In genomic region chr15:88620995-88621772, GRCh38 we compare ENCODE assay signal across 1 cellular context.
TF ChIP-seq lines count a peak whose summit lies in the region.

A gene with protein sequence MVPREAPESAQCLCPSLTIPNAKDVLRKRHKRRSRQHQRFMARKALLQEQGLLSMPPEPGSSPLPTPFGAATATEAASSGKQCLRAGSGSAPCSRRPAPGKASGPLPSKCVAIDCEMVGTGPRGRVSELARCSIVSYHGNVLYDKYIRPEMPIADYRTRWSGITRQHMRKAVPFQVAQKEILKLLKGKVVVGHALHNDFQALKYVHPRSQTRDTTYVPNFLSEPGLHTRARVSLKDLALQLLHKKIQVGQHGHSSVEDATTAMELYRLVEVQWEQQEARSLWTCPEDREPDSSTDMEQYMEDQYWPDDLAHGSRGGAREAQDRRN (plus strand): TSS chr15:88621340. CDS start chr15:88626210, 4,870 bp downstream.

TF ChIP-seq in HepG2, 621 proteins besides CTCF, POLR2A, EP300 and RAD21 (continued from another document and continues in another):
- TF ChIP-seq, protein P1, sequence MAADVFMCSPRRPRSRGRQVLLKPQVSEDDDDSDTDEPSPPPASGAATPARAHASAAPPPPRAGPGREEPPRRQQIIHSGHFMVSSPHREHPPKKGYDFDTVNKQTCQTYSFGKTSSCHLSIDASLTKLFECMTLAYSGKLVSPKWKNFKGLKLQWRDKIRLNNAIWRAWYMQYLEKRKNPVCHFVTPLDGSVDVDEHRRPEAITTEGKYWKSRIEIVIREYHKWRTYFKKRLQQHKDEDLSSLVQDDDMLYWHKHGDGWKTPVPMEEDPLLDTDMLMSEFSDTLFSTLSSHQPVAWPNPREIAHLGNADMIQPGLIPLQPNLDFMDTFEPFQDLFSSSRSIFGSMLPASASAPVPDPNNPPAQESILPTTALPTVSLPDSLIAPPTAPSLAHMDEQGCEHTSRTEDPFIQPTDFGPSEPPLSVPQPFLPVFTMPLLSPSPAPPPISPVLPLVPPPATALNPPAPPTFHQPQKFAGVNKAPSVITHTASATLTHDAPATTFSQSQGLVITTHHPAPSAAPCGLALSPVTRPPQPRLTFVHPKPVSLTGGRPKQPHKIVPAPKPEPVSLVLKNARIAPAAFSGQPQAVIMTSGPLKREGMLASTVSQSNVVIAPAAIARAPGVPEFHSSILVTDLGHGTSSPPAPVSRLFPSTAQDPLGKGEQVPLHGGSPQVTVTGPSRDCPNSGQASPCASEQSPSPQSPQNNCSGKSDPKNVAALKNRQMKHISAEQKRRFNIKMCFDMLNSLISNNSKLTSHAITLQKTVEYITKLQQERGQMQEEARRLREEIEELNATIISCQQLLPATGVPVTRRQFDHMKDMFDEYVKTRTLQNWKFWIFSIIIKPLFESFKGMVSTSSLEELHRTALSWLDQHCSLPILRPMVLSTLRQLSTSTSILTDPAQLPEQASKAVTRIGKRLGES (CRISPR knock-in tag; IDR thresholded peaks at IDR 0.05; ENCODE audit: borderline replicate concordance): no peak
- TF ChIP-seq PAXIP1 (CRISPR knock-in tag; conservative IDR thresholded peaks at IDR 0.05) (0 out of 2 replicates have a peak, but pooled peaks have one; percentile 14), ZNF891 (CRISPR knock-in tag; IDR thresholded peaks at IDR 0.05) (no peak), POLR2G (IDR thresholded peaks at IDR 0.05; ENCODE audit: low read depth, low read length) (peak; percentile 80), SETDB1 (CRISPR knock-in tag; IDR thresholded peaks at IDR 0.05; ENCODE audit: borderline replicate concordance) (no peak), ZNF639 (CRISPR knock-in tag; conservative IDR thresholded peaks at IDR 0.05) (no peak), ZMAT3 (CRISPR knock-in tag; conservative IDR thresholded peaks at IDR 0.05) (peak; percentile 84; the same call in 1 of the 2 replicates), PAF1 (CRISPR knock-in tag; IDR thresholded peaks at IDR 0.05) (no peak), ATF7-NPFF (CRISPR knock-in tag; IDR thresholded peaks at IDR 0.05; ENCODE audit: low read depth) (peak; percentile 96), ARNTL (CRISPR knock-in tag; IDR thresholded peaks at IDR 0.05) (peak; percentile 90), ZBTB7A (CRISPR knock-in tag; IDR thresholded peaks at IDR 0.05) (peak; percentile 77), ZNF549 (CRISPR knock-in tag; IDR thresholded peaks at IDR 0.05) (no peak), ZNF234 (CRISPR knock-in tag; conservative IDR thresholded peaks at IDR 0.05) (peak; percentile 81), ZNF3 (CRISPR knock-in tag; IDR thresholded peaks at IDR 0.05) (no peak), POLR2AphosphoS2 (IDR thresholded peaks at IDR 0.05; ENCODE audit: low read depth, low read length) (no peak), ZNF704 (CRISPR knock-in tag; IDR thresholded peaks at IDR 0.05; ENCODE audit: borderline replicate concordance) (peak; percentile 34; the same call in 1 of the 2 replicates), PRPF4 (IDR thresholded peaks at IDR 0.05; ENCODE audit: low read depth, low read length, poor library complexity, severe bottlenecking) (no peak), KMT2B (CRISPR knock-in tag; IDR thresholded peaks at IDR 0.05) (peak; percentile 59), MIER3 (CRISPR knock-in tag; IDR thresholded peaks at IDR 0.05; ENCODE audit: borderline replicate concordance) (peak; percentile 25; the same call in 1 of the 2 replicates), ARHGAP35 (CRISPR knock-in tag; IDR thresholded peaks at IDR 0.05; ENCODE audit: borderline replicate concordance) (peak; percentile 22; the same call in 1 of the 2 replicates), ZNF263 (CRISPR knock-in tag; IDR thresholded peaks at IDR 0.05) (peak; percentile 25; the same call in 1 of the 2 replicates), ZBTB33 (CRISPR knock-in tag; IDR thresholded peaks at IDR 0.05) (no peak), MBNL3 (CRISPR knock-in tag; conservative IDR thresholded peaks at IDR 0.05) (no peak), ZNF570 (CRISPR knock-in tag; IDR thresholded peaks at IDR 0.05; ENCODE audit: borderline replicate concordance) (no peak), NFE2 (CRISPR knock-in tag; IDR thresholded peaks at IDR 0.05) (no peak), ZBTB43 (CRISPR knock-in tag; conservative IDR thresholded peaks at IDR 0.05) (peak; percentile 93), ZSCAN5A (CRISPR knock-in tag; IDR thresholded peaks at IDR 0.05; ENCODE audit: borderline replicate concordance) (no peak), ZFP36L1 (CRISPR knock-in tag; IDR thresholded peaks at IDR 0.05) (peak; percentile 71; the same call in 1 of the 2 replicates), DPF2 (CRISPR knock-in tag; IDR thresholded peaks at IDR 0.05; ENCODE audit: borderline replicate concordance, low read depth) (no peak), NFE2L2 (IDR thresholded peaks at IDR 0.05; ENCODE audit: low read length) (no peak), ZNF510 (CRISPR knock-in tag; IDR thresholded peaks at IDR 0.05; ENCODE audit: low read depth) (no peak)
- TF ChIP-seq, protein P2, sequence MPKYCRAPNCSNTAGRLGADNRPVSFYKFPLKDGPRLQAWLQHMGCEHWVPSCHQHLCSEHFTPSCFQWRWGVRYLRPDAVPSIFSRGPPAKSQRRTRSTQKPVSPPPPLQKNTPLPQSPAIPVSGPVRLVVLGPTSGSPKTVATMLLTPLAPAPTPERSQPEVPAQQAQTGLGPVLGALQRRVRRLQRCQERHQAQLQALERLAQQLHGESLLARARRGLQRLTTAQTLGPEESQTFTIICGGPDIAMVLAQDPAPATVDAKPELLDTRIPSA (CRISPR knock-in tag; IDR thresholded peaks at IDR 0.05; ENCODE audit: borderline replicate concordance): no peak
- TF ChIP-seq, protein P3, sequence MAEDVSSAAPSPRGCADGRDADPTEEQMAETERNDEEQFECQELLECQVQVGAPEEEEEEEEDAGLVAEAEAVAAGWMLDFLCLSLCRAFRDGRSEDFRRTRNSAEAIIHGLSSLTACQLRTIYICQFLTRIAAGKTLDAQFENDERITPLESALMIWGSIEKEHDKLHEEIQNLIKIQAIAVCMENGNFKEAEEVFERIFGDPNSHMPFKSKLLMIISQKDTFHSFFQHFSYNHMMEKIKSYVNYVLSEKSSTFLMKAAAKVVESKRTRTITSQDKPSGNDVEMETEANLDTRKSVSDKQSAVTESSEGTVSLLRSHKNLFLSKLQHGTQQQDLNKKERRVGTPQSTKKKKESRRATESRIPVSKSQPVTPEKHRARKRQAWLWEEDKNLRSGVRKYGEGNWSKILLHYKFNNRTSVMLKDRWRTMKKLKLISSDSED (CRISPR knock-in tag; IDR thresholded peaks at IDR 0.05): no peak
- TF ChIP-seq, protein P4, sequence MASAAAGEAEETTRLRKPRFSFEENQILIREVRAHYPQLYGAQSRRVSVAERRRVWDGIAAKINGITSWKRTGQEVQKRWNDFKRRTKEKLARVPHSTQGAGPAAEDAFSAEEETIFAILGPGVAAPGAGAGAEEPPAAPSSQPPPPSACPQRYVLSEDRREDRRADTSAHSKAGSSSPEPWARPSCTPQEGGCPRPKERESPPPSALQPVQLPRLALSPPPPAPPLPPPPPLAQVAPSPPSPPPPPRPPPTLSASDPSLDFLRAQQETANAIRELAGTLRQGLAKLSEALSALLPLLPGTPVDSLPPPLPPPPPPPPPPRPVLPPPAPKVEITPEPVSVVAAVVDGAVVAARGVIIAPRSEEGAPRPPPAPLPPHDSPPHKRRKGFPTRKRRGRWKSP (CRISPR knock-in tag; IDR thresholded peaks at IDR 0.05): peak; percentile 76; the same call in 1 of the 2 replicates
- TF ChIP-seq, protein P5, sequence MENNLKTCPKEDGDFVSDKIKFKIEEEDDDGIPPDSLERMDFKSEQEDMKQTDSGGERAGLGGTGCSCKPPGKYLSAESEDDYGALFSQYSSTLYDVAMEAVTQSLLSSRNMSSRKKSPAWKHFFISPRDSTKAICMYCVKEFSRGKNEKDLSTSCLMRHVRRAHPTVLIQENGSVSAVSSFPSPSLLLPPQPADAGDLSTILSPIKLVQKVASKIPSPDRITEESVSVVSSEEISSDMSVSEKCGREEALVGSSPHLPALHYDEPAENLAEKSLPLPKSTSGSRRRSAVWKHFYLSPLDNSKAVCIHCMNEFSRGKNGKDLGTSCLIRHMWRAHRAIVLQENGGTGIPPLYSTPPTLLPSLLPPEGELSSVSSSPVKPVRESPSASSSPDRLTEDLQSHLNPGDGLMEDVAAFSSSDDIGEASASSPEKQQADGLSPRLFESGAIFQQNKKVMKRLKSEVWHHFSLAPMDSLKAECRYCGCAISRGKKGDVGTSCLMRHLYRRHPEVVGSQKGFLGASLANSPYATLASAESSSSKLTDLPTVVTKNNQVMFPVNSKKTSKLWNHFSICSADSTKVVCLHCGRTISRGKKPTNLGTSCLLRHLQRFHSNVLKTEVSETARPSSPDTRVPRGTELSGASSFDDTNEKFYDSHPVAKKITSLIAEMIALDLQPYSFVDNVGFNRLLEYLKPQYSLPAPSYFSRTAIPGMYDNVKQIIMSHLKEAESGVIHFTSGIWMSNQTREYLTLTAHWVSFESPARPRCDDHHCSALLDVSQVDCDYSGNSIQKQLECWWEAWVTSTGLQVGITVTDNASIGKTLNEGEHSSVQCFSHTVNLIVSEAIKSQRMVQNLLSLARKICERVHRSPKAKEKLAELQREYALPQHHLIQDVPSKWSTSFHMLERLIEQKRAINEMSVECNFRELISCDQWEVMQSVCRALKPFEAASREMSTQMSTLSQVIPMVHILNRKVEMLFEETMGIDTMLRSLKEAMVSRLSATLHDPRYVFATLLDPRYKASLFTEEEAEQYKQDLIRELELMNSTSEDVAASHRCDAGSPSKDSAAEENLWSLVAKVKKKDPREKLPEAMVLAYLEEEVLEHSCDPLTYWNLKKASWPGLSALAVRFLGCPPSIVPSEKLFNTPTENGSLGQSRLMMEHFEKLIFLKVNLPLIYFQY (CRISPR knock-in tag; IDR thresholded peaks at IDR 0.05; ENCODE audit: borderline replicate concordance): peak; percentile 42; the same call in 1 of the 2 replicates
